Comparison of ENCODE assay signal across 6 cellular contexts in genomic region chr20:9154464-9155024, GRCh38.
"Had no signal": no experiment of that assay in that cellular context is flagged by ENCODE, and none has a peak within 500 bp of the region (broad histone marks: within the 10 kb centered on the region; RNA-seq: fewer than 3 reads in every experiment).

No MANE protein-coding gene starts in this region.

- H3K4me3 ChIP-seq: K562 had no signal

- H3K27ac ChIP-seq: HL-60, KMS-11 had no signal

- FAIRE-seq: K562 had no signal

- ATAC-seq: K562 had no signal

- DNase-seq: IMR-90, KBM-7, KG1 had no signal

- H3K4me2 ChIP-seq: KMS-11 had no signal

- H3K9ac ChIP-seq: KMS-11 had no signal
